ENCODE assay signal across 8 cellular contexts in genomic region chrX:118495061-118495921, GRCh38. TPM values are rescaled to one million over a fixed set of nuclear protein-coding genes. Genes with fewer than 3 reads are reported as not detected.
DNase-seq lines count a peak whose midpoint lies in the region; ATAC-seq and TF ChIP-seq lines count a peak whose summit lies in the region.

DOCK11 (plus strand) TSS chrX:118495815; CDS start chrX:118495972, 157 bp downstream.

- TF ChIP-seq EP300 in neural cell (conservative IDR thresholded peaks at IDR 0.05; ENCODE audit: poor library complexity, severe bottlenecking) = no peak

- no peaks in the 10 kb centered on the region for H4K20me1 ChIP-seq in neural cell (ENCODE audit: insufficient read depth)

- H3K27me3 ChIP-seq in neural cell (ENCODE audit: insufficient read depth, low read depth, low read length) = no peaks in the 10 kb centered on the region

- H3K79me2 ChIP-seq in neural cell (replicated peaks; ENCODE audit: insufficient read depth, low read length) = peaks cover 19% of the 10 kb centered on the region

- no peak for TF ChIP-seq CTCF in fibroblast of villous mesenchyme (IDR thresholded peaks at IDR 0.05; ENCODE audit: insufficient read depth, low read depth, low read length)
- TF ChIP-seq CTCF in neural cell (IDR thresholded peaks at IDR 0.05; ENCODE audit: poor library complexity, severe bottlenecking) = no peak

- H3K9me2 ChIP-seq in neural cell (ENCODE audit: insufficient read depth, low read length) = no peaks in the 10 kb centered on the region

- no peaks in the 10 kb centered on the region for H3K27me3 Mint-ChIP-seq in stimulated activated naive CD8-positive, alpha-beta T cell treated with anti-CD3 and anti-CD28 coated beads, Interleukin-15, Interleukin-2, amounts not matched to agents 100 ng/mL and 50 ng/mL, for 24 hours

- no peaks in the 10 kb centered on the region for H3K36me3 Mint-ChIP-seq in stimulated activated naive CD8-positive, alpha-beta T cell treated with anti-CD3 and anti-CD28 coated beads, Interleukin-15, Interleukin-2, amounts not matched to agents 100 ng/mL and 50 ng/mL, for 24 hours (ENCODE audit: low read depth)

- H3F3A ChIP-seq in neural cell (ENCODE audit: insufficient read depth, low read length, poor library complexity, severe bottlenecking) = no peaks in the 10 kb centered on the region

- no peaks in the 10 kb centered on the region for H3K9me3 Mint-ChIP-seq in stimulated activated naive CD8-positive, alpha-beta T cell treated with anti-CD3 and anti-CD28 coated beads, Interleukin-15, Interleukin-2, amounts not matched to agents 100 ng/mL and 50 ng/mL, for 24 hours

- peaks cover 31% of the 10 kb centered on the region for H3K4me1 Mint-ChIP-seq in stimulated activated naive CD8-positive, alpha-beta T cell treated with anti-CD3 and anti-CD28 coated beads, Interleukin-15, Interleukin-2, amounts not matched to agents 100 ng/mL and 50 ng/mL, for 24 hours (ENCODE audit: low read depth)

- H3K9ac ChIP-seq in neural cell (ENCODE audit: low read length) = peak within 1 kb of the TSS; percentile 70

- H3K9me3 ChIP-seq in neural cell (ENCODE audit: low read length) = no peaks in the 10 kb centered on the region

- TF ChIP-seq RAD21 in neural cell (conservative IDR thresholded peaks at IDR 0.05) = no peak

- H3K27ac Mint-ChIP-seq in stimulated activated naive CD8-positive, alpha-beta T cell treated with anti-CD3 and anti-CD28 coated beads, Interleukin-15, Interleukin-2, amounts not matched to agents 100 ng/mL and 50 ng/mL, for 24 hours = peak within 1 kb of the TSS; percentile 95

- no peak within 1 kb of the TSS for H3K4me2 ChIP-seq in neural cell (ENCODE audit: low read length)

- no peaks in the 10 kb centered on the region for H3K36me3 ChIP-seq in neural cell (ENCODE audit: insufficient read depth, low read length)

- peak; percentile 65 for ATAC-seq in GM21515 (IDR thresholded peaks at IDR 0.05; ENCODE audit: unreplicated experiment)

- DNase-seq in DMS 273 treated with DMSO at 0.1 percent for 48 hours (lab: John Stamatoyannopoulos, UW) (peak; percentile 56), HuH-7.5 (ENCODE audit: low spot score) (peak; percentile 19), SHP77 (lab: John Stamatoyannopoulos, UW) (peak; percentile 42 to 48), fibroblast of villous mesenchyme (ENCODE audit: low read depth) (peak; percentile 92)
- DNase-seq in activated T-helper 9 cell treated with anti-CD3 and anti-CD28 coated beads, Interleukin-2, amount 50 U/mL, for 16 hours (ENCODE audit: low read depth) = peak; percentile 69

- H2AFZ ChIP-seq in neural cell (ENCODE audit: low read depth, low read length) = peak within 1 kb of the TSS; percentile 51

- H3K4me3 ChIP-seq in fibroblast of villous mesenchyme (ENCODE audit: low read depth, low read length) (peak within 1 kb of the TSS; percentile 78), neural cell (ENCODE audit: low read length) (peak within 1 kb of the TSS; percentile 77)

- H3K27ac ChIP-seq in neural cell (ENCODE audit: low read length) = peak within 1 kb of the TSS; percentile 55

- peak within 1 kb of the TSS; percentile 98 for H3K4me3 Mint-ChIP-seq in stimulated activated naive CD8-positive, alpha-beta T cell treated with anti-CD3 and anti-CD28 coated beads, Interleukin-15, Interleukin-2, amounts not matched to agents 100 ng/mL and 50 ng/mL, for 24 hours

TF ChIP-seq in neural cell, 6 proteins besides CTCF, POLR2A, EP300 and RAD21:
- peak; percentile 9 for TF ChIP-seq POLR2AphosphoS5 (IDR thresholded peaks at IDR 0.05)
- peak; percentile 24 for TF ChIP-seq REST (IDR thresholded peaks at IDR 0.05; ENCODE audit: borderline replicate concordance)
- TF ChIP-seq MXI1 (conservative IDR thresholded peaks at IDR 0.05; ENCODE audit: poor library complexity, severe bottlenecking) = no peak
- no peak for TF ChIP-seq EZH2 (IDR thresholded peaks at IDR 0.05; ENCODE audit: borderline replicate concordance, insufficient read depth, low read length, poor library complexity, severe bottlenecking)
- TF ChIP-seq SMC3 (conservative IDR thresholded peaks at IDR 0.05; ENCODE audit: poor library complexity) = no peak
- TF ChIP-seq TAF1 (IDR thresholded peaks at IDR 0.05; ENCODE audit: low read depth) = peak; percentile 55

RNA-seq across cellular contexts. Expression of gene DOCK11, which starts in this region (rescaled TPM):
- total RNA-seq in fibroblast of villous mesenchyme = 50.1 and 54.4 TPM in 2 replicates
- polyA plus RNA-seq in neural cell = 29.7 and 37.2 TPM in 2 replicates
- 62.1 and 67.3 TPM in 2 replicates for polyA minus RNA-seq in neural cell

Comparison
In these comparisons a context has a peak if more than half of its experiments do, and no peak if none do; other contexts are left out.
1. Peak in every context shown above with its lines: DNase-seq, ATAC-seq, H3K4me3 ChIP-seq and H3K27ac ChIP-seq.
2. DNase-seq: peak in every context shown above with its lines; median percentile 92 in fibroblast of villous mesenchyme; 69 in activated T-helper 9 cell treated with anti-CD3 and anti-CD28 coated beads, Interleukin-2, amount 50 U/mL, for 16 hours; 56 in DMS 273 treated with DMSO at 0.1 percent for 48 hours; 45 in SHP77; 19 in HuH-7.5.